ENCODE assay signal across 24 cellular contexts in genomic region chr10:48834189-48834965, GRCh38.
"Had no signal": no experiment of that assay in that cellular context is flagged by ENCODE, and none has a peak within 500 bp of the region (broad histone marks: within the 10 kb centered on the region; RNA-seq: fewer than 3 reads in every experiment).

No MANE protein-coding gene starts in this region.

- H3K36me3 ChIP-seq: right atrium auricular region, suprapubic skin, transverse colon had no signal

- H3K27ac ChIP-seq: neutrophil, parathyroid adenoma, right atrium auricular region, skin epidermis, spleen, suprapubic skin, transverse colon had no signal

- H3K4me1 Mint-ChIP-seq: mesothelial cell of epicardium; stimulated activated naive CD8-positive, alpha-beta T cell treated with anti-CD3 and anti-CD28 coated beads, Interleukin-15, amount 100 ng/mL, for 72 hours had no signal

- H3K9me3 Mint-ChIP-seq: naive B cell, neural crest cell had no signal

- H3K27ac Mint-ChIP-seq: effector memory CD8-positive, alpha-beta T cell; mesothelial cell of epicardium; natural killer cell treated with Interleukin-12 subunit alpha and Interleukin-12 subunit beta and Interleukin-15 and Interleukin-18, amount 100 ng/mL, for 72 hours; progenitor cell of endocrine pancreas; stimulated activated naive CD8-positive, alpha-beta T cell treated with anti-CD3 and anti-CD28 coated beads, Interleukin-15, amount 100 ng/mL, for 72 hours had no signal

- H3K27me3 Mint-ChIP-seq: naive B cell had no signal

- H3K36me3 Mint-ChIP-seq: mesothelial cell of epicardium; natural killer cell treated with Interleukin-12 subunit alpha and Interleukin-12 subunit beta and Interleukin-15 and Interleukin-18, amount 100 ng/mL, for 72 hours had no signal

- H3K4me1 ChIP-seq: parathyroid adenoma, spleen, suprapubic skin, transverse colon had no signal

- H3K27me3 ChIP-seq: neutrophil, right atrium auricular region, spleen, suprapubic skin, transverse colon had no signal

- H3K4me3 ChIP-seq: lung, mucosa of descending colon, right atrium auricular region, skin epidermis, spleen, suprapubic skin, transverse colon had no signal

- H3K4me3 Mint-ChIP-seq: effector memory CD8-positive, alpha-beta T cell; mesothelial cell of epicardium; naive B cell; natural killer cell treated with Interleukin-12 subunit alpha and Interleukin-12 subunit beta and Interleukin-15 and Interleukin-18, amount 100 ng/mL, for 72 hours; neural crest cell; stimulated activated naive CD8-positive, alpha-beta T cell treated with anti-CD3 and anti-CD28 coated beads, Interleukin-15, amount 100 ng/mL, for 72 hours had no signal

- DNase-seq: caudate nucleus; cerebellar nuclear complex; cortex of kidney; effector memory CD8-positive, alpha-beta T cell; erythroblast; left colon; mesenchymal stem cell; mucosa of descending colon; naive B cell; spleen; stimulated activated CD4-positive, alpha-beta T cell treated with anti-CD3 and anti-CD28 coated beads, Interleukin-4, amount 100 ng/mL, for 4 hours; stimulated activated naive CD4-positive, alpha-beta T cell; stimulated activated naive CD8-positive, alpha-beta T cell treated with anti-CD3 and anti-CD28 coated beads, Interleukin-15, amount 100 ng/mL, for 72 hours; transverse colon had no signal

- ATAC-seq: effector memory CD8-positive, alpha-beta T cell; left colon; mucosa of descending colon; natural killer cell treated with Interleukin-12 subunit alpha and Interleukin-12 subunit beta and Interleukin-15 and Interleukin-18, amount 100 ng/mL, for 72 hours; stimulated activated naive CD8-positive, alpha-beta T cell treated with anti-CD3 and anti-CD28 coated beads, Interleukin-15, amount 100 ng/mL, for 72 hours had no signal

- H3K9me3 ChIP-seq: mucosa of descending colon, neutrophil, right atrium auricular region, suprapubic skin, transverse colon had no signal
